Comparison of ENCODE assay signal across 19 cellular contexts in genomic region chrX:68455151-68455510, GRCh38. TPM values are rescaled to one million over a fixed set of nuclear protein-coding genes. Genes with fewer than 3 reads are reported as not detected.
DNase-seq lines count a peak whose midpoint lies in the region; ATAC-seq and TF ChIP-seq lines count a peak whose summit lies in the region.
"Had no signal": no experiment of that assay in that cellular context is flagged by ENCODE, and none has a peak within 500 bp of the region (broad histone marks: within the 10 kb centered on the region; RNA-seq: fewer than 3 reads in every experiment).

No MANE protein-coding gene starts in this region.

- no peak for ATAC-seq in HG03571 (IDR thresholded peaks at IDR 0.05; ENCODE audit: unreplicated experiment)
- no peak for ATAC-seq in GM18909 (IDR thresholded peaks at IDR 0.05; ENCODE audit: poor library complexity, unreplicated experiment)
- ATAC-seq: HCT116 had no signal

- WGBS in stomach, 5 donors: 34 to 72% (median 69%) methylated on average over 4 of the region's 4 CpGs

- peak; percentile 41 for DNase-seq in DMS53 (lab: John Stamatoyannopoulos, UW)
- DNase-seq in DMS53 treated with DMSO at 0.1 percent for 48 hours (lab: John Stamatoyannopoulos, UW; ENCODE audit: unreplicated experiment): no peak
- no peak for DNase-seq in stomach
- DNase-seq: 8988T; BE2C; C1 segment of cervical spinal cord; Caco-2; CD4-positive, alpha-beta T cell; DMS79 treated with DMSO at 0.1 percent for 48 hours; GF-D8; GOT3; H7; HFFc6 had no signal

- TF ChIP-seq EP300 in stomach (IDR thresholded peaks at IDR 0.05): no peak

- H3K27ac ChIP-seq in C4-2B: peak overlapping the region; percentile 93
- H3K27ac ChIP-seq in VCaP: peak overlapping the region; percentile 88
- peak overlapping the region in 4 of 5 donors; percentile 16 to 66 (median 51) for H3K27ac ChIP-seq in stomach

- H3K4me3 ChIP-seq in stomach: no peak overlapping the region

- TF ChIP-seq CTCF in C4-2B (conservative IDR thresholded peaks at IDR 0.05): no peak
- no peak for TF ChIP-seq CTCF in VCaP (conservative IDR thresholded peaks at IDR 0.05)
- no peak for TF ChIP-seq CTCF in stomach (IDR thresholded peaks at IDR 0.05)

- no peaks in the 10 kb centered on the region for H3K36me3 ChIP-seq in stomach
- H3K36me3 ChIP-seq: BE2C had no signal

- TF ChIP-seq POLR2A in stomach (IDR thresholded peaks at IDR 0.05): no peak

- no peaks in the 10 kb centered on the region for H3K27me3 ChIP-seq in stomach
- H3K27me3 ChIP-seq: BE2C had no signal

- no peaks in the 10 kb centered on the region for H3K9me3 ChIP-seq in stomach
- H3K9me3 ChIP-seq: BE2C, Caco-2 had no signal

- intact Hi-C loops in stomach (cut with DNase I; ENCODE audit: low total_unique reads): no loop called here

- H3K4me1 ChIP-seq in stomach: no peaks in the 10 kb centered on the region
- H3K4me1 ChIP-seq: BE2C, Caco-2 had no signal

RNA-seq across cellular contexts. Expression of gene OPHN1, which starts 21.8 kb away (rescaled TPM):
- total RNA-seq in stomach: 10 to 100 TPM in 3 of 5 donors, 1 to 10 TPM in 2; 4.5 to 76.4 (median 10.9) TPM
- 1 to 10 TPM in 2 of 3 donors, under 1 TPM in 1; 0.78 to 1.4 (median 1.1) TPM for polyA plus RNA-seq in stomach
- total RNA-seq: CD4-positive, alpha-beta T cell had no signal
- polyA plus RNA-seq: IgD-negative memory B cell had no signal

RNA-seq across cellular contexts. Expression of gene YIPF6, which starts 43.7 kb away (rescaled TPM):
- total RNA-seq in stomach: 10 to 100 TPM in 4 of 5 donors, 1 to 10 TPM in 1; 1.8 to 47.2 (median 31.4) TPM
- 1 to 10 TPM; 6.4 to 9.3 (median 6.9) TPM for polyA plus RNA-seq in stomach
